ENCODE assay signal across 14 cellular contexts in the genomic region with DNA sequence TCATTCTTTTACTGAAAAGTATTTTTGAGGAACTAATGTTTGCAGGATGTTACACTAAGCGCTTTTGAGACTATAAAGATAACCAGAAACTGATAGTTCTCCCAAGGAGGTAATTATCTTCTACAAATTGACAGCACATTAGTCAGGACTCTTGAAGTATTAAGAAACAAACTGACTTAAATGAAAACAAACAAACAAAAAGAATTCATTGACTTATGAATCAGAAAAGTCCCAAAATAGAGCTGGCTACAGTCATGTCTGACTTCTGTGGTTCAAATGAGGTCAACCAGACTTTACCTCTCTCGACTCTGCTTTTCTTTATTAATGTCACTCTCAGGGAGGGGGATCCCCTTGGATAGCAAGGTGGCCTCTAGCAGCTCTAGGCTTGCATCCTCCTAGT.
DNase-seq lines count a peak whose midpoint lies in the region; ATAC-seq, FAIRE-seq and TF ChIP-seq lines count a peak whose summit lies in the region.
"Had no signal": no experiment of that assay in that cellular context is flagged by ENCODE, and none has a peak within 500 bp of the region (broad histone marks: within the 10 kb centered on the region; RNA-seq: fewer than 3 reads in every experiment).

No MANE protein-coding gene starts in this region.

- H2AFZ ChIP-seq in KMS-11 (ENCODE audit: low read depth) = peak overlapping the region; percentile 9; the same call in 1 of the 2 replicates

- H3K9me3 ChIP-seq in small intestine (ENCODE audit: control insufficient read depth, low read depth) = no peaks in the 10 kb centered on the region
- H3K9me3 ChIP-seq: body of pancreas, Peyer's patch, stomach had no signal

- FAIRE-seq in small intestine (lab: Jason Lieb, UNC) = no peak

- WGBS in small intestine, 3 donors = 60 to 77% (median 76%) methylated on average over 2 of the region's 2 CpGs

- H3K27ac ChIP-seq in KMS-11 = no peak overlapping the region
- no peak overlapping the region for H3K27ac ChIP-seq in small intestine (ENCODE audit: low read depth in 1 of 2, low read length in 1 of 2)
- H3K27ac ChIP-seq: body of pancreas, Peyer's patch, skin epidermis, stomach had no signal

- H3K4me2 ChIP-seq in KMS-11 = peak overlapping the region; percentile 30; the same call in 1 of the 2 replicates

- DNase-seq in GM10266 (ENCODE audit: extremely low spot score) (peak; percentile 35), SW480 (ENCODE audit: low spot score) (no peak), small intestine (no peak), DMS53 (lab: John Stamatoyannopoulos, UW) (no peak)
- no peak for DNase-seq in effector CD8-positive, alpha-beta T cell (lab: John Stamatoyannopoulos, UW)
- DNase-seq: activated CD8-positive, alpha-beta T cell treated with anti-CD3 and anti-CD28 coated beads, Interleukin-2, amount 10 ng/mL, durations not matched to agents 7 days and 5 days; body of pancreas; C1 segment of cervical spinal cord; Peyer's patch; stomach had no signal

- no peaks in the 10 kb centered on the region for H4K20me1 ChIP-seq in KMS-11 (ENCODE audit: insufficient read depth)

- H3K9ac ChIP-seq in KMS-11 = no peak overlapping the region

- H3K27me3 ChIP-seq in KMS-11 (ENCODE audit: insufficient read depth, low read depth) = no peaks in the 10 kb centered on the region
- no peaks in the 10 kb centered on the region for H3K27me3 ChIP-seq in small intestine (ENCODE audit: control insufficient read depth in 2 of 2, insufficient read depth in 2 of 2, low read length in 2 of 2)
- H3K27me3 ChIP-seq: body of pancreas, Peyer's patch, stomach had no signal

- ATAC-seq in GM19395 (IDR thresholded peaks at IDR 0.05; ENCODE audit: unreplicated experiment) (peak; percentile 96), HG02870 (IDR thresholded peaks at IDR 0.05; ENCODE audit: unreplicated experiment) (peak; percentile 99)
- ATAC-seq: activated CD8-positive, alpha-beta T cell treated with anti-CD3 and anti-CD28 coated beads, Interleukin-2, amount 10 ng/mL, durations not matched to agents 7 days and 5 days; body of pancreas had no signal

- peaks cover 29% of the 10 kb centered on the region for H3K4me1 ChIP-seq in KMS-11 (ENCODE audit: low read depth, poor library complexity, severe bottlenecking)
- peaks cover 0 to 2% of the 10 kb centered on the region in 2 donors for H3K4me1 ChIP-seq in small intestine (ENCODE audit: control insufficient read depth in 2 of 2, insufficient read depth in 1 of 2, low read depth in 1 of 2, low read length in 1 of 2)
- H3K4me1 ChIP-seq: body of pancreas, Peyer's patch had no signal

- TF ChIP-seq CTCF in GM10266 (IDR thresholded peaks at IDR 0.05; ENCODE audit: control insufficient read depth, insufficient read depth, low read depth, missing control alignments) = no peak
- TF ChIP-seq CTCF in KMS-11 (conservative IDR thresholded peaks at IDR 0.05; ENCODE audit: low read depth, low read length) = no peak

- H3K4me3 ChIP-seq in KMS-11 (IDR thresholded peaks at IDR 0.05; ENCODE audit: insufficient read depth, low read depth, low read length) (no peak overlapping the region), small intestine (ENCODE audit: low read depth in 1 of 2, low read length in 2 of 2) (no peak overlapping the region)
- H3K4me3 ChIP-seq: body of pancreas, Peyer's patch, skin epidermis, stomach had no signal

- no peaks in the 10 kb centered on the region for H3K79me2 ChIP-seq in KMS-11 (ENCODE audit: insufficient read depth, low read depth)

- H3K36me3 ChIP-seq in KMS-11 (ENCODE audit: insufficient read depth) = no peaks in the 10 kb centered on the region
- no peaks in the 10 kb centered on the region for H3K36me3 ChIP-seq in small intestine (ENCODE audit: control insufficient read depth in 2 of 2, insufficient read depth in 2 of 2, low read length in 2 of 2)
- H3K36me3 ChIP-seq: Peyer's patch, stomach had no signal
